31 cellular contexts compared by ENCODE assay signal in the genomic region with DNA sequence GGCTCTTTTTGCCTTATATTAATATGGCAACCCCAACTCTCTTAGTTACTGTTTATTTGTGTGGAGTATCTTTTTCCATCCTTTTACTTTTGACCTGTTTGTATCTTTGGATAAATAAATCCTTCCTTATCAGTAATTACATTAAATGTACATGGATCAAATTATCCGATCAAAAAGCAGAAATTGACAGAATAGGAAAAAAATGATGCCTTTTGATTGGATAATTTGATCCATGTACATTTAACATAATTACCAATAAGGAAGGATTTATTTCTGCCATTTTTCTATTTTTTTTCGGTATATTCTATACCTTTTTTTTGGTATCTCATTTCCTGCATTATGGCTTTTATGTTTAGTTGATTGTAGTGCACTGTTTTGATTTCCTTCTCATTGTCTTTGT.
"Had no signal": no experiment of that assay in that cellular context is flagged by ENCODE, and none has a peak within 500 bp of the region (broad histone marks: within the 10 kb centered on the region; RNA-seq: fewer than 3 reads in every experiment).

No MANE protein-coding gene starts in this region.

- H2AFZ ChIP-seq: neural progenitor cell had no signal

- H3K9me3 ChIP-seq: neutrophil, prostate gland, testis, thyroid gland had no signal

- H3K4me1 ChIP-seq: prostate gland, testis, upper lobe of left lung, vagina had no signal

- H3K4me3 ChIP-seq: left ventricle myocardium inferior, lung, neural progenitor cell, ovary, prostate gland, skin epidermis, stomach, testis, thyroid gland, transverse colon, upper lobe of left lung, vagina had no signal

- H3K4me2 ChIP-seq: neural progenitor cell had no signal

- H3K36me3 ChIP-seq: ovary had no signal

- FAIRE-seq: kidney had no signal

- ATAC-seq: left colon; natural killer cell; right cardiac atrium; sciatic nerve; stimulated activated naive B cell treated with anti-CD40 and anti-IgM and Interleukin-4, amounts not matched to agents 10 μg/mL and 1 μg/mL and 100 μg/mL, for 72 hours; stimulated activated naive CD8-positive, alpha-beta T cell treated with anti-CD3 and anti-CD28 coated beads, Interleukin-15, Interleukin-2, amounts not matched to agents 100 U/mL and 50 U/mL, for 24 hours had no signal

- H3K9ac ChIP-seq: neural progenitor cell had no signal

- H3K27ac ChIP-seq: left ventricle myocardium inferior, neural progenitor cell, neutrophil, ovary, prostate gland, skin epidermis, stomach, testis, thyroid gland, transverse colon, upper lobe of left lung, vagina had no signal

- DNase-seq: hippocampal formation; kidney; left colon; left ventricle myocardium inferior; mesendoderm; naive B cell; natural killer cell; nephron progenitor cell; occipital lobe; ovary; posterior cingulate gyrus; retina; right cardiac atrium; stimulated activated CD4-positive, alpha-beta T cell treated with anti-CD3 and anti-CD28 coated beads, Interleukin-12 subunit alpha, Interleukin-12 subunit beta, amount 100 ng/mL, for 4 hours; stimulated activated CD4-positive, alpha-beta T cell treated with anti-CD3 and anti-CD28 coated beads, Interleukin-15, amount 100 ng/mL, for 24 hours; stimulated activated CD4-positive, alpha-beta T cell treated with anti-CD3 and anti-CD28 coated beads, Interleukin-2, amount 100 ng/mL, for 24 hours; stimulated activated CD4-positive, alpha-beta T cell treated with anti-CD3 and anti-CD28 coated beads, Interleukin-4, amount 100 ng/mL, for 1 hour; stimulated activated naive B cell treated with anti-CD40 and anti-IgM and Interleukin-4, amounts not matched to agents 10 μg/mL and 1 μg/mL and 100 μg/mL, for 72 hours; stimulated activated naive CD8-positive, alpha-beta T cell treated with anti-CD3 and anti-CD28 coated beads, Interleukin-15, Interleukin-2, amounts not matched to agents 100 U/mL and 50 U/mL, for 24 hours; stomach; testis; thyroid gland; transverse colon; upper lobe of left lung had no signal

- H3K27me3 ChIP-seq: neural progenitor cell, neutrophil, ovary, stomach, testis, thyroid gland, transverse colon, upper lobe of left lung, vagina had no signal
